7 cellular contexts compared by ENCODE assay signal in genomic region chr6:65189344-65189743, GRCh38.
"Had no signal": no experiment of that assay in that cellular context is flagged by ENCODE, and none has a peak within 500 bp of the region (broad histone marks: within the 10 kb centered on the region; RNA-seq: fewer than 3 reads in every experiment).

No MANE protein-coding gene starts in this region.

- FAIRE-seq: HTR-8/SVneo had no signal

- H3K4me3 ChIP-seq: GM23248 had no signal

- H3K27ac ChIP-seq: GM23248, KMS-11 had no signal

- H3K4me2 ChIP-seq: KMS-11 had no signal

- DNase-seq: GM23248, GOT3, H7, HCEC 1CT, KBM-7 had no signal

- H3K9ac ChIP-seq: GM23248, KMS-11 had no signal

- H2AFZ ChIP-seq: GM23248 had no signal
